In the genomic region with DNA sequence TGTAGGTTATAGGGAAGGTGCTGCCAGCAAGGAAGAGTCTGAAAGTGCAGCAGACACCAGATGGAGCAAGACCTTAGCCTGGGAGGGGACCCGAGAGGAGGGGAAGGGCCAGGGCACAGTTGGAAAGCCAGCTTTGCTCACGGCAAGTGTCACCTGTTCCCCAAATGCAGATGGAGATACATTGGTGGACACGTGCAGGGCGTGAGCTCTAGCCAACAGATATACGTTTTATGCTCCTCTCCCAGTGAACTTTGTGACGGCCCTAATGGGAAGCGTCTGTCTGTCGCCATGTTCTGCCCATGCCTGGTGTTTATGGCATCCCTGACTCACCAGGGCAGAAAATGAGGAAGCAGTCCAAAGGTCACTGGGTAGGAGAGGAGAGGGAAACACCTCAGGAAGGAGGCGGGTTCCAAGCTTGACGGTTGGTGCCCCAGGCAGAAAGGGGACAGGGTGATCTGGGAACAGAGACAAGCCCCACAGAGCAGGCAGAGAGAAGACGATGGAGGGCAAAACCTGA, we compare ENCODE assay signal across 1 cellular context.
TF ChIP-seq lines count a peak whose summit lies in the region.

No MANE protein-coding gene starts in this region.

TF ChIP-seq in HepG2, 621 proteins besides CTCF, POLR2A, EP300 and RAD21 (continued from another document):
- TF ChIP-seq, protein P1, sequence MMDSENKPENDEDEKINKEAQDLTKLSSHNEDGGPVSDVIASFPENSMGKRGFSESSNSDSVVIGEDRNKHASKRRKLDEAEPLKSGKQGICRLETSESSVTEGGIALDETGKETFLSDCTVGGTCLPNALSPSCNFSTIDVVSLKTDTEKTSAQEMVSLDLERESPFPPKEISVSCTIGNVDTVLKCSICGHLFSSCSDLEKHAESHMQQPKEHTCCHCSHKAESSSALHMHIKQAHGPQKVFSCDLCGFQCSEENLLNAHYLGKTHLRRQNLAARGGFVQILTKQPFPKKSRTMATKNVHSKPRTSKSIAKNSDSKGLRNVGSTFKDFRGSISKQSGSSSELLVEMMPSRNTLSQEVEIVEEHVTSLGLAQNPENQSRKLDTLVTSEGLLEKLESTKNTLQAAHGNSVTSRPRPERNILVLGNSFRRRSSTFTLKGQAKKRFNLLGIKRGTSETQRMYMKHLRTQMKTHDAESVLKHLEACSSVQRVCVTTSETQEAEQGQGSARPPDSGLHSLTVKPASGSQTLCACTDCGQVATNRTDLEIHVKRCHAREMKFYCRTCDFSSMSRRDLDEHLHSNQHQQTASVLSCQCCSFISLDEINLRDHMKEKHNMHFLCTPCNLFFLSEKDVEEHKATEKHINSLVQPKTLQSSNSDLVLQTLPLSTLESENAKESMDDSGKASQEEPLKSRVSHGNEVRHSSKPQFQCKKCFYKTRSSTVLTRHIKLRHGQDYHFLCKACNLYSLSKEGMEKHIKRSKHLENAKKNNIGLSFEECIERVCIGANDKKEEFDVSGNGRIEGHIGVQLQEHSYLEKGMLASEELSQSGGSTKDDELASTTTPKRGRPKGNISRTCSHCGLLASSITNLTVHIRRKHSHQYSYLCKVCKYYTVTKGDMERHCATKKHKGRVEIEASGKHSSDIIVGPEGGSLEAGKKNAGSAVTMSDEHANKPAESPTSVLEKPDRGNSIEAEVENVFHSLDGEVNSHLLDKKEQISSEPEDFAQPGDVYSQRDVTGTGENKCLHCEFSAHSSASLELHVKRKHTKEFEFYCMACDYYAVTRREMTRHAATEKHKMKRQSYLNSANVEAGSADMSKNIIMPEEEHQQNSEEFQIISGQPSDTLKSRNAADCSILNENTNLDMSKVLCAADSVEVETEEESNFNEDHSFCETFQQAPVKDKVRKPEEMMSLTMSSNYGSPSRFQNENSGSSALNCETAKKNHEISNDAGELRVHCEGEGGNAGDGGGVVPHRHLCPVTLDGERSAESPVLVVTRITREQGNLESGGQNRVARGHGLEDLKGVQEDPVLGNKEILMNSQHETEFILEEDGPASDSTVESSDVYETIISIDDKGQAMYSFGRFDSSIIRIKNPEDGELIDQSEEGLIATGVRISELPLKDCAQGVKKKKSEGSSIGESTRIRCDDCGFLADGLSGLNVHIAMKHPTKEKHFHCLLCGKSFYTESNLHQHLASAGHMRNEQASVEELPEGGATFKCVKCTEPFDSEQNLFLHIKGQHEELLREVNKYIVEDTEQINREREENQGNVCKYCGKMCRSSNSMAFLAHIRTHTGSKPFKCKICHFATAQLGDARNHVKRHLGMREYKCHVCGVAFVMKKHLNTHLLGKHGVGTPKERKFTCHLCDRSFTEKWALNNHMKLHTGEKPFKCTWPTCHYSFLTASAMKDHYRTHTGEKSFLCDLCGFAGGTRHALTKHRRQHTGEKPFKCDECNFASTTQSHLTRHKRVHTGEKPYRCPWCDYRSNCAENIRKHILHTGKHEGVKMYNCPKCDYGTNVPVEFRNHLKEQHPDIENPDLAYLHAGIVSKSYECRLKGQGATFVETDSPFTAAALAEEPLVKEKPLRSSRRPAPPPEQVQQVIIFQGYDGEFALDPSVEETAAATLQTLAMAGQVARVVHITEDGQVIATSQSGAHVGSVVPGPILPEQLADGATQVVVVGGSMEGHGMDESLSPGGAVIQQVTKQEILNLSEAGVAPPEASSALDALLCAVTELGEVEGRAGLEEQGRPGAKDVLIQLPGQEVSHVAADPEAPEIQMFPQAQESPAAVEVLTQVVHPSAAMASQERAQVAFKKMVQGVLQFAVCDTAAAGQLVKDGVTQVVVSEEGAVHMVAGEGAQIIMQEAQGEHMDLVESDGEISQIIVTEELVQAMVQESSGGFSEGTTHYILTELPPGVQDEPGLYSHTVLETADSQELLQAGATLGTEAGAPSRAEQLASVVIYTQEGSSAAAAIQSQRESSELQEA (CRISPR knock-in tag; IDR thresholded peaks at IDR 0.05; ENCODE audit: not compliant biosample characterization), result no peak
- TF ChIP-seq GPN1 (CRISPR knock-in tag; IDR thresholded peaks at IDR 0.05; ENCODE audit: borderline replicate concordance) (no peak), HNF1B (CRISPR knock-in tag; IDR thresholded peaks at IDR 0.05) (no peak), LBX2 (CRISPR knock-in tag; IDR thresholded peaks at IDR 0.05; ENCODE audit: borderline replicate concordance) (no peak), ZNF451 (CRISPR knock-in tag; IDR thresholded peaks at IDR 0.05) (no peak), ZBTB40 (IDR thresholded peaks at IDR 0.05) (no peak), ZBTB40 (CRISPR knock-in tag; IDR thresholded peaks at IDR 0.05) (no peak), ZNF883 (CRISPR knock-in tag; IDR thresholded peaks at IDR 0.05; ENCODE audit: not compliant biosample characterization) (no peak), ZNF350 (CRISPR knock-in tag; IDR thresholded peaks at IDR 0.05; ENCODE audit: borderline replicate concordance, low read depth) (no peak), ZNF253 (CRISPR knock-in tag; IDR thresholded peaks at IDR 0.05; ENCODE audit: borderline replicate concordance) (no peak), MXD4 (CRISPR knock-in tag; IDR thresholded peaks at IDR 0.05) (no peak), TBX2 (CRISPR knock-in tag; IDR thresholded peaks at IDR 0.05; ENCODE audit: borderline replicate concordance) (no peak), ZNF510 (CRISPR knock-in tag; IDR thresholded peaks at IDR 0.05; ENCODE audit: low read depth) (no peak), ATM (IDR thresholded peaks at IDR 0.05; ENCODE audit: borderline replicate concordance) (no peak), SAFB2 (CRISPR knock-in tag; IDR thresholded peaks at IDR 0.05; ENCODE audit: borderline replicate concordance, low read depth) (no peak)
- TF ChIP-seq, protein P2, sequence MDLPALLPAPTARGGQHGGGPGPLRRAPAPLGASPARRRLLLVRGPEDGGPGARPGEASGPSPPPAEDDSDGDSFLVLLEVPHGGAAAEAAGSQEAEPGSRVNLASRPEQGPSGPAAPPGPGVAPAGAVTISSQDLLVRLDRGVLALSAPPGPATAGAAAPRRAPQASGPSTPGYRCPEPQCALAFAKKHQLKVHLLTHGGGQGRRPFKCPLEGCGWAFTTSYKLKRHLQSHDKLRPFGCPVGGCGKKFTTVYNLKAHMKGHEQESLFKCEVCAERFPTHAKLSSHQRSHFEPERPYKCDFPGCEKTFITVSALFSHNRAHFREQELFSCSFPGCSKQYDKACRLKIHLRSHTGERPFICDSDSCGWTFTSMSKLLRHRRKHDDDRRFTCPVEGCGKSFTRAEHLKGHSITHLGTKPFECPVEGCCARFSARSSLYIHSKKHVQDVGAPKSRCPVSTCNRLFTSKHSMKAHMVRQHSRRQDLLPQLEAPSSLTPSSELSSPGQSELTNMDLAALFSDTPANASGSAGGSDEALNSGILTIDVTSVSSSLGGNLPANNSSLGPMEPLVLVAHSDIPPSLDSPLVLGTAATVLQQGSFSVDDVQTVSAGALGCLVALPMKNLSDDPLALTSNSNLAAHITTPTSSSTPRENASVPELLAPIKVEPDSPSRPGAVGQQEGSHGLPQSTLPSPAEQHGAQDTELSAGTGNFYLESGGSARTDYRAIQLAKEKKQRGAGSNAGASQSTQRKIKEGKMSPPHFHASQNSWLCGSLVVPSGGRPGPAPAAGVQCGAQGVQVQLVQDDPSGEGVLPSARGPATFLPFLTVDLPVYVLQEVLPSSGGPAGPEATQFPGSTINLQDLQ (CRISPR knock-in tag; IDR thresholded peaks at IDR 0.05), result no peak
- TF ChIP-seq, protein P3, sequence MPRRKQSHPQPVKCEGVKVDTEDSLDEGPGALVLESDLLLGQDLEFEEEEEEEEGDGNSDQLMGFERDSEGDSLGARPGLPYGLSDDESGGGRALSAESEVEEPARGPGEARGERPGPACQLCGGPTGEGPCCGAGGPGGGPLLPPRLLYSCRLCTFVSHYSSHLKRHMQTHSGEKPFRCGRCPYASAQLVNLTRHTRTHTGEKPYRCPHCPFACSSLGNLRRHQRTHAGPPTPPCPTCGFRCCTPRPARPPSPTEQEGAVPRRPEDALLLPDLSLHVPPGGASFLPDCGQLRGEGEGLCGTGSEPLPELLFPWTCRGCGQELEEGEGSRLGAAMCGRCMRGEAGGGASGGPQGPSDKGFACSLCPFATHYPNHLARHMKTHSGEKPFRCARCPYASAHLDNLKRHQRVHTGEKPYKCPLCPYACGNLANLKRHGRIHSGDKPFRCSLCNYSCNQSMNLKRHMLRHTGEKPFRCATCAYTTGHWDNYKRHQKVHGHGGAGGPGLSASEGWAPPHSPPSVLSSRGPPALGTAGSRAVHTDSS (CRISPR knock-in tag; conservative IDR thresholded peaks at IDR 0.05), result no peak
TF ChIP-seq in HepG2: peak in this region for 33.
